Comparison of ENCODE assay signal across 27 cellular contexts in genomic region chr7:16007911-16008310, GRCh38.
"Had no signal": no experiment of that assay in that cellular context is flagged by ENCODE, and none has a peak within 500 bp of the region (broad histone marks: within the 10 kb centered on the region; RNA-seq: fewer than 3 reads in every experiment).

No MANE protein-coding gene starts in this region.

- H3K4me1 ChIP-seq: Peyer's patch, SJSA1 had no signal

- H3K36me3 ChIP-seq: Peyer's patch, SJSA1 had no signal

- DNase-seq: activated CD4-positive, alpha-beta T cell treated with anti-CD3 and anti-CD28 coated beads, Interleukin-2, amount 10 ng/mL, durations not matched to agents 7 days and 5 days; activated CD4-positive, alpha-beta T cell treated with anti-CD3 and anti-CD28 coated beads, Interleukin-2, amount 50 U/mL, for 48 hours; activated CD8-positive, alpha-beta T cell treated with anti-CD3 and anti-CD28 coated beads, Interleukin-2, amount 10 ng/mL, durations not matched to agents 7 days and 5 days; activated gamma-delta T cell; activated naive CD4-positive, alpha-beta T cell treated with Interleukin-2 at 50 U/mL for 16 hours; activated naive CD8-positive, alpha-beta T cell treated with anti-CD3 and anti-CD28 coated beads, Interleukin-2, amount 10 ng/mL, durations not matched to agents 7 days and 5 days; activated T-cell treated with anti-CD3 and anti-CD28 coated beads, Interleukin-2, amount 50 U/mL, for 24 hours; caudate nucleus; cerebellar nuclear complex; MM.1S; MV-4-11; NCI-H1092; NCI-H1436 treated with DMSO at 0.1 percent for 48 hours; NCI-H187; NCI-H2029 treated with DMSO at 0.1 percent for 48 hours; NCI-H2107; NCI-H2171; NCI-H510A; NCI-H526; NCI-H748 treated with DMSO at 0.1 percent for 48 hours; NK-92 treated with Interleukin-12 subunit alpha and Interleukin-12 subunit beta, amount 100 ng/mL, for 24 hours; PC-3; Peyer's patch; RPMI8226; SHP77 treated with DMSO at 0.1 percent for 48 hours; SK-N-SH had no signal

- H3K4me3 ChIP-seq: Peyer's patch, SJSA1 had no signal

- ATAC-seq: activated CD8-positive, alpha-beta T cell treated with anti-CD3 and anti-CD28 coated beads, Interleukin-2, amount 10 ng/mL, durations not matched to agents 7 days and 5 days; PC-3 had no signal

- H3K4me2 ChIP-seq: SK-N-SH had no signal

- H3K9me3 ChIP-seq: Peyer's patch, SJSA1, SK-N-SH had no signal

- H3K27ac ChIP-seq: Peyer's patch, SJSA1 had no signal

- H3K9ac ChIP-seq: SK-N-SH had no signal

- H3K27me3 ChIP-seq: Peyer's patch, SJSA1 had no signal
